ENCODE assay signal across 8 cellular contexts in the genomic region with DNA sequence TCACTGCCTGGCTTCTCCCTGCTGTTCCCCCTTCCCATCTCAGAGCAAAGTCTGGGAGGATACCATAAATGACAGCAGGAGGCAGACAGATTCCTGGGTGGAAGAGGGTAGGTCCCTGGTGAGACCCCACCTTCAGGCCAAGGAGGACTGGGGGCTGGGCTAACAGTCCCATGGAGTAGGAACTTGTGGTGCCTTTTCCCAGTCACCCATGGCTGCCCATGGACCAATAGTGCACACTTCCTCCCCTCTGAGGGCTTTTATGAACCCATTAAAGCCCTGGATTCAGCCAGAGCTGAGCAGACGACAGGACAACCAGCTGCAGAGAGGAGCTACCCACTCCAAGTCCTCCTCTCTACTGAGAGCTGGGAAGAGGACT. TPM values are rescaled to one million over a fixed set of nuclear protein-coding genes. Genes with fewer than 3 reads are reported as not detected.
DNase-seq lines count a peak whose midpoint lies in the region; ATAC-seq and TF ChIP-seq lines count a peak whose summit lies in the region.

No MANE protein-coding gene starts in this region.

- H3K9me3 ChIP-seq in heart left ventricle (peaks cover 0 to 8% (median 3%) of the 10 kb centered on the region in 12 donors), transverse colon (no peaks in the 10 kb centered on the region)

- H3K36me3 ChIP-seq in heart left ventricle (no peaks in the 10 kb centered on the region), transverse colon (no peaks in the 10 kb centered on the region)

- H3K27ac ChIP-seq in heart left ventricle (no peak overlapping the region), transverse colon (no peak overlapping the region), caudate nucleus (ENCODE audit: low read depth, low read length) (no peak overlapping the region)

- TF ChIP-seq CTCF in heart left ventricle (IDR thresholded peaks at IDR 0.05) (no peak), transverse colon (IDR thresholded peaks at IDR 0.05) (no peak)

- POLR2A ChIA-PET in HEK293T (lab: Yijun Ruan, JAX) = interaction anchor here (0.6 to 1.3 kb wide), 3 partner anchors 12 to 72 kb away, joined by 3 to 6 read pairs (median 3); no protein-coding TSS in a partner anchor

- H3K4me3 Mint-ChIP-seq in activated T-helper 2 cell treated with anti-CD3 and anti-CD28 coated beads, Interferon-gamma antibody, Interleukin-2, Interleukin-4, amounts not matched to agents 10 μg/mL and 5 μg/mL and 100 μg/mL, durations not matched to agents 14 hours and 24 hours and 36 hours (ENCODE audit: low read depth) = peak overlapping the region; percentile 21

- H3K9me3 Mint-ChIP-seq in activated T-helper 2 cell treated with anti-CD3 and anti-CD28 coated beads, Interferon-gamma antibody, Interleukin-2, Interleukin-4, amounts not matched to agents 10 μg/mL and 5 μg/mL and 100 μg/mL, durations not matched to agents 14 hours and 24 hours and 36 hours = peaks cover 4% of the 10 kb centered on the region

- intact Hi-C loops in heart left ventricle (cut with DNase I) = no loop called here
- intact Hi-C loops in Right ventricle myocardium superior (cut with DNase I) = no loop called here
- intact Hi-C loops in activated T-helper 2 cell treated with anti-CD3 and anti-CD28 coated beads, Interferon-gamma antibody, Interleukin-2, Interleukin-4, amounts not matched to agents 10 μg/mL and 5 μg/mL and 100 μg/mL, durations not matched to agents 14 hours and 24 hours and 36 hours (cut with micrococcal nuclease) = no loop called here
- intact Hi-C loops in transverse colon (cut with DNase I; ENCODE audit: low total_unique reads) = no loop called here

- H3K27me3 ChIP-seq in heart left ventricle (no peaks in the 10 kb centered on the region), transverse colon (no peaks in the 10 kb centered on the region)

- H3K4me3 ChIP-seq in heart left ventricle (peak overlapping the region in 9 of 12 donors; percentile 31 to 51 (median 45)), transverse colon (peak overlapping the region in 3 of 4 donors; percentile 26 to 45 (median 30))

- no peak overlapping the region for H3K27ac Mint-ChIP-seq in activated T-helper 2 cell treated with anti-CD3 and anti-CD28 coated beads, Interferon-gamma antibody, Interleukin-2, Interleukin-4, amounts not matched to agents 10 μg/mL and 5 μg/mL and 100 μg/mL, durations not matched to agents 14 hours and 24 hours and 36 hours

- H3K4me1 ChIP-seq in heart left ventricle = peaks cover 0 to 13% (median 0%) of the 10 kb centered on the region in 12 donors
- peaks cover 0 to 11% (median 8%) of the 10 kb centered on the region in 4 donors for H3K4me1 ChIP-seq in transverse colon

- no peak for TF ChIP-seq EP300 in transverse colon (IDR thresholded peaks at IDR 0.05; ENCODE audit: low read depth)

- TF ChIP-seq POLR2A in heart left ventricle (IDR thresholded peaks at IDR 0.05) (no peak), transverse colon (IDR thresholded peaks at IDR 0.05) (no peak)

- no peak for ATAC-seq in heart left ventricle
- ATAC-seq in Right ventricle myocardium superior (ENCODE audit: poor library complexity) = no peak
- ATAC-seq in left lobe of liver = peak; percentile 12

- H3K27me3 Mint-ChIP-seq in activated T-helper 2 cell treated with anti-CD3 and anti-CD28 coated beads, Interferon-gamma antibody, Interleukin-2, Interleukin-4, amounts not matched to agents 10 μg/mL and 5 μg/mL and 100 μg/mL, durations not matched to agents 14 hours and 24 hours and 36 hours (ENCODE audit: low read depth) = peaks cover 17% of the 10 kb centered on the region

- H3K36me3 Mint-ChIP-seq in activated T-helper 2 cell treated with anti-CD3 and anti-CD28 coated beads, Interferon-gamma antibody, Interleukin-2, Interleukin-4, amounts not matched to agents 10 μg/mL and 5 μg/mL and 100 μg/mL, durations not matched to agents 14 hours and 24 hours and 36 hours (ENCODE audit: low read depth) = no peaks in the 10 kb centered on the region

- DNase-seq in heart left ventricle (no peak), Right ventricle myocardium superior (no peak), left lobe of liver (ENCODE audit: low spot score) (no peak), transverse colon (no peak), caudate nucleus (lab: John Stamatoyannopoulos, UW) (no peak), Ammon's horn (ENCODE audit: low spot score) (no peak), HEK293T (ENCODE audit: extremely low spot score) (no peak)
- no peak for DNase-seq in activated T-helper 2 cell treated with anti-CD3 and anti-CD28 coated beads, Interferon-gamma antibody, Interleukin-2, Interleukin-4, amounts not matched to agents 10 μg/mL and 5 μg/mL and 100 μg/mL, durations not matched to agents 14 hours and 24 hours and 36 hours (ENCODE audit: low spot score)

- in situ Hi-C loops in transverse colon (cut with MboI; ENCODE audit: low pct_ligation_motif_present in 1 of 4, low pct_unique_long_range_greater_than_20kb in 1 of 4, low sequenced_read_pairs in 3 of 4) = no loop called here

- CTCF ChIA-PET in HEK293T (lab: Yijun Ruan, JAX) = interaction anchor here (1.7 kb wide), 1 partner anchor 56 kb away, joined by 3 read pairs; no protein-coding TSS in a partner anchor

- peaks cover 11% of the 10 kb centered on the region for H3K4me1 Mint-ChIP-seq in activated T-helper 2 cell treated with anti-CD3 and anti-CD28 coated beads, Interferon-gamma antibody, Interleukin-2, Interleukin-4, amounts not matched to agents 10 μg/mL and 5 μg/mL and 100 μg/mL, durations not matched to agents 14 hours and 24 hours and 36 hours (ENCODE audit: low read depth)

- 17 to 39% (median 32%) methylated on average over 1 of the region's 1 CpG for WGBS in heart left ventricle, 4 donors
- 7% methylated on average over 1 of the region's 1 CpG; no CpG with 5 or more reads in 1 of the 2 donors for WGBS in transverse colon (ENCODE audit: low coverage in 1 of 2), 2 donors

TF ChIP-seq in HEK293T, 16 proteins besides CTCF, POLR2A, EP300 and RAD21:
- TF ChIP-seq FOXK2 (IDR thresholded peaks at IDR 0.05) (no peak), LEF1 (IDR thresholded peaks at IDR 0.05; ENCODE audit: borderline replicate concordance) (no peak), ARNT (IDR thresholded peaks at IDR 0.05) (no peak), ELF4 (IDR thresholded peaks at IDR 0.05) (no peak), BHLHE40 (IDR thresholded peaks at IDR 0.05; ENCODE audit: borderline replicate concordance) (no peak), SUZ12 (IDR thresholded peaks at IDR 0.05) (no peak), NFRKB (IDR thresholded peaks at IDR 0.05) (no peak), FOXM1 (IDR thresholded peaks at IDR 0.05; ENCODE audit: borderline replicate concordance) (no peak), HDGF (IDR thresholded peaks at IDR 0.05; ENCODE audit: borderline replicate concordance) (no peak), ZNF384 (IDR thresholded peaks at IDR 0.05) (no peak), L3MBTL2 (conservative IDR thresholded peaks at IDR 0.05) (no peak), FOXA1 (IDR thresholded peaks at IDR 0.05) (no peak), CTBP1 (IDR thresholded peaks at IDR 0.05; ENCODE audit: borderline replicate concordance) (no peak), SP1 (IDR thresholded peaks at IDR 0.05) (no peak), TARDBP (IDR thresholded peaks at IDR 0.05) (no peak)
- TF ChIP-seq, protein P1, sequence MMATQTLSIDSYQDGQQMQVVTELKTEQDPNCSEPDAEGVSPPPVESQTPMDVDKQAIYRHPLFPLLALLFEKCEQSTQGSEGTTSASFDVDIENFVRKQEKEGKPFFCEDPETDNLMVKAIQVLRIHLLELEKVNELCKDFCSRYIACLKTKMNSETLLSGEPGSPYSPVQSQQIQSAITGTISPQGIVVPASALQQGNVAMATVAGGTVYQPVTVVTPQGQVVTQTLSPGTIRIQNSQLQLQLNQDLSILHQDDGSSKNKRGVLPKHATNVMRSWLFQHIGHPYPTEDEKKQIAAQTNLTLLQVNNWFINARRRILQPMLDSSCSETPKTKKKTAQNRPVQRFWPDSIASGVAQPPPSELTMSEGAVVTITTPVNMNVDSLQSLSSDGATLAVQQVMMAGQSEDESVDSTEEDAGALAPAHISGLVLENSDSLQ (IDR thresholded peaks at IDR 0.05) = no peak

RNA-seq across cellular contexts. Expression of gene OR5AU1, which starts 36.6 kb away (rescaled TPM):
- total RNA-seq in heart left ventricle = not detected
- not detected for polyA plus RNA-seq in heart left ventricle
- total RNA-seq in Right ventricle myocardium superior = not detected
- not detected in 2 replicates for total RNA-seq in activated T-helper 2 cell treated with anti-CD3 and anti-CD28 coated beads, Interferon-gamma antibody, Interleukin-2, Interleukin-4, amounts not matched to agents 10 μg/mL and 5 μg/mL and 100 μg/mL, durations not matched to agents 14 hours and 24 hours and 36 hours
- not detected for total RNA-seq in left lobe of liver
- not detected for total RNA-seq in transverse colon
